In the genomic region with DNA sequence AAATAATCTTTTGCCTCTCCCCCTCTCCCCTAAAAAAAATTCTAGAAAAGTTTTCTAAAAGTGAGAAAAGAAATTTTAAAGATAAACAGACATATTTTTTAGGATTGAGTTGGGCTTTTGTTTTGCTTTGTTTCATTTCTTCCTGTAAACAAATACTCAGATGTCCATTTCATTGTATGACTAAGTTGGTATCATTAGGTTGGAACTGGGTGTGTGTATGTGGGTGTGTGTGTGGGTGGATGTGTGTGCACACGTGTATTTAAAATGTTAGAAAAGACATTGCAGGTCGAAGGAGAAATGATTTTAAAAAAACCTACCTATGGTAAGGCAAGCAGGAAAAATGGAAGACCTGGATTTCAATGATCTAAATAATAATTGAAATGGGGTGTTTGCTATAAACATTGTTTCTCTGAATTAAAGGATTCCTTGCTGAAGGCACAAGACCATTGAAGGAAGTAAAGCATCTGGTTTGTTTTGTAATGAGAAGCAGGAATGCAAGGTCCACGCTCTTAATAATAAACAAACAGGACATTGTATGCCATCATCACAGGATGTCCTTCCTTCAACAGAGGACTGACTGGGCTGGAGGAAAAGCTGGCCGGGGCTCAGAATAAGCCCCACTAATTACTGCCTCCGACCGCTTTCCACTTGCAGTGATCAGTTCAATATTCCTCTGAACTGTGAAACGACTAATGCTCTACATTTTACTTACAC, we compare ENCODE assay signal across 8 cellular contexts. TPM values are rescaled to one million over a fixed set of nuclear protein-coding genes. Genes with fewer than 3 reads are reported as not detected.
DNase-seq lines count a peak whose midpoint lies in the region; TF ChIP-seq lines count a peak whose summit lies in the region.

No MANE protein-coding gene starts in this region.

- no peaks in the 10 kb centered on the region for H3K9me2 ChIP-seq in DOHH2 (replicated peaks; ENCODE audit: control insufficient read depth, low read length)

- no peak overlapping the region for H3K27ac Mint-ChIP-seq in neural progenitor cell

- peak; percentile 52 for DNase-seq in NCI-H748 treated with DMSO at 0.1 percent for 48 hours (lab: John Stamatoyannopoulos, UW)
- DNase-seq in neural progenitor cell (ENCODE audit: low spot score): peak; percentile 58
- DNase-seq in midbrain (lab: John Stamatoyannopoulos, UW): no peak
- no peak for DNase-seq in GM10266 (ENCODE audit: extremely low spot score)
- DNase-seq in NCI-H524 (lab: John Stamatoyannopoulos, UW): no peak
- no peak for DNase-seq in RWPE1 (ENCODE audit: low spot score)

- H3K79me2 ChIP-seq in DOHH2 (ENCODE audit: control insufficient read depth, low read length): no peaks in the 10 kb centered on the region
- no peaks in the 10 kb centered on the region for H3K79me2 ChIP-seq in neural progenitor cell (ENCODE audit: low read depth)

- H3K4me1 ChIP-seq in DOHH2 (ENCODE audit: control insufficient read depth, low read length) (peaks cover 38% of the 10 kb centered on the region), duodenal mucosa (ENCODE audit: control insufficient read depth in 1 of 2, insufficient read depth in 2 of 2, low read length in 2 of 2) (peaks cover 8 to 20% of the 10 kb centered on the region in 2 donors), neural progenitor cell (peaks cover 56% of the 10 kb centered on the region)

- H3K4me2 ChIP-seq in DOHH2 (ENCODE audit: low read length) (peak overlapping the region; percentile 68), neural progenitor cell (peak overlapping the region; percentile 89)

- TF ChIP-seq CTCF in DOHH2 (IDR thresholded peaks at IDR 0.05; ENCODE audit: low read depth, low read length, poor library complexity, severe bottlenecking) (no peak), neural progenitor cell (IDR thresholded peaks at IDR 0.05) (no peak), GM10266 (IDR thresholded peaks at IDR 0.05; ENCODE audit: control insufficient read depth, insufficient read depth, low read depth, missing control alignments) (no peak), RWPE1 (conservative IDR thresholded peaks at IDR 0.05; ENCODE audit: low read depth) (no peak)

- peak overlapping the region; percentile 15; the same call in 1 of the 2 replicates for H3K27ac ChIP-seq in DOHH2 (ENCODE audit: low read depth, low read length)
- peak overlapping the region; percentile 63 for H3K27ac ChIP-seq in duodenal mucosa (ENCODE audit: low read depth, low read length)
- H3K27ac ChIP-seq in neural progenitor cell: no peak overlapping the region
- no peak overlapping the region for H3K27ac ChIP-seq in RWPE1

- H3K27me3 ChIP-seq in DOHH2 (ENCODE audit: control insufficient read depth, low read length): peaks cover 37% of the 10 kb centered on the region
- no peaks in the 10 kb centered on the region for H3K27me3 ChIP-seq in duodenal mucosa (ENCODE audit: control insufficient read depth in 1 of 2, insufficient read depth in 2 of 2, low read length in 2 of 2)
- H3K27me3 ChIP-seq in neural progenitor cell: peaks cover 7% of the 10 kb centered on the region

- CTCF ChIA-PET in RWPE1 (lab: Yijun Ruan, JAX): interaction anchor here (1.4 kb wide), 1 partner anchor 92 kb away, joined by 6 read pairs; no protein-coding TSS in a partner anchor

- POLR2A ChIA-PET in RWPE1 (lab: Yijun Ruan, JAX; ENCODE audit: low non-redundant PET): no interaction called here

- H3K36me3 Mint-ChIP-seq in neural progenitor cell: no peaks in the 10 kb centered on the region

- peaks cover 11% of the 10 kb centered on the region for H3F3A ChIP-seq in DOHH2 (ENCODE audit: control insufficient read depth, insufficient read depth)
- H3F3A ChIP-seq in neural progenitor cell (ENCODE audit: low read depth): peaks cover 47% of the 10 kb centered on the region

- H4K20me1 ChIP-seq in DOHH2 (ENCODE audit: control insufficient read depth, insufficient read depth, low read depth, low read length) (no peaks in the 10 kb centered on the region), neural progenitor cell (ENCODE audit: low read depth) (peaks cover 8% of the 10 kb centered on the region)

- H2AFZ ChIP-seq in neural progenitor cell (replicated peaks): peak overlapping the region; percentile 55

- no peaks in the 10 kb centered on the region for H3K9me3 Mint-ChIP-seq in neural progenitor cell

- peak overlapping the region; percentile 84 for H3K4me3 Mint-ChIP-seq in neural progenitor cell

- H3K4me1 Mint-ChIP-seq in neural progenitor cell: peaks cover 37% of the 10 kb centered on the region

- H3K36me3 ChIP-seq in DOHH2 (ENCODE audit: control insufficient read depth, low read length): no peaks in the 10 kb centered on the region
- no peaks in the 10 kb centered on the region for H3K36me3 ChIP-seq in duodenal mucosa (ENCODE audit: control insufficient read depth in 1 of 2, insufficient read depth in 2 of 2, low read length in 2 of 2)
- no peaks in the 10 kb centered on the region for H3K36me3 ChIP-seq in neural progenitor cell

- peaks cover 9% of the 10 kb centered on the region for H3K27me3 Mint-ChIP-seq in neural progenitor cell (ENCODE audit: insufficient read depth, low read depth)

- H3K9ac ChIP-seq in duodenal mucosa (ENCODE audit: low read depth in 1 of 2, low read length in 2 of 2) (peak overlapping the region; percentile 67 to 69), neural progenitor cell (no peak overlapping the region)

- H3K4me3 ChIP-seq in DOHH2 (ENCODE audit: low read length): peak overlapping the region; percentile 57
- H3K4me3 ChIP-seq in duodenal mucosa (ENCODE audit: low read depth in 1 of 2, low read length in 2 of 2): peak overlapping the region; percentile 72 to 74
- H3K4me3 ChIP-seq in neural progenitor cell: peak overlapping the region; percentile 51

- no peaks in the 10 kb centered on the region for H3K9me3 ChIP-seq in DOHH2 (ENCODE audit: control insufficient read depth, insufficient read depth, low read length)
- H3K9me3 ChIP-seq in duodenal mucosa (ENCODE audit: control insufficient read depth in 1 of 2, low read length in 2 of 2): no peaks in the 10 kb centered on the region
- no peaks in the 10 kb centered on the region for H3K9me3 ChIP-seq in neural progenitor cell (ENCODE audit: low read depth)

RNA-seq across cellular contexts. Expression of a gene that starts 1.0 kb away (rescaled TPM):
- total RNA-seq in neural progenitor cell (ENCODE audit: low replicate concordance): 0.37 and 0.43 TPM in 2 replicates

Comparison
In these comparisons a context has a peak if more than half of its experiments do, and no peak if none do; other contexts are left out.
1. H3K27ac ChIP-seq: peak in DOHH2 (single experiment) and duodenal mucosa (single experiment); none in neural progenitor cell (single experiment) and RWPE1 (single experiment).
2. DNase-seq: peak in NCI-H748 treated with DMSO at 0.1 percent for 48 hours (single experiment) and neural progenitor cell (single experiment); none in midbrain (single experiment), GM10266 (single experiment), NCI-H524 (0 of 2) and RWPE1 (single experiment).
3. Peak in every context shown above with its lines, with median percentiles within 50 percentile points of each other: H3K4me3 ChIP-seq.